In genomic region chrX:16012250-16012649, GRCh38 we compare ENCODE assay signal across 19 cellular contexts.
"Had no signal": no experiment of that assay in that cellular context is flagged by ENCODE, and none has a peak within 500 bp of the region (broad histone marks: within the 10 kb centered on the region; RNA-seq: fewer than 3 reads in every experiment).

No MANE protein-coding gene starts in this region.

- H3K9me3 ChIP-seq: SK-N-SH had no signal

- DNase-seq: Karpas-422, KBM-7, MM.1S, NCI-H1092 treated with DMSO at 0.1 percent for 48 hours, NCI-H1436, NCI-H187, NCI-H2029, NCI-H2081 treated with DMSO at 0.1 percent for 48 hours, NCI-H2171, NCI-H226, NCI-H446, NCI-H510A, NCI-H524 treated with DMSO at 0.1 percent for 48 hours, NCI-H69, NCI-H774, SHP77, SK-N-SH, SW 1271 had no signal

- ATAC-seq: Panc1 had no signal
